In the genomic region with DNA sequence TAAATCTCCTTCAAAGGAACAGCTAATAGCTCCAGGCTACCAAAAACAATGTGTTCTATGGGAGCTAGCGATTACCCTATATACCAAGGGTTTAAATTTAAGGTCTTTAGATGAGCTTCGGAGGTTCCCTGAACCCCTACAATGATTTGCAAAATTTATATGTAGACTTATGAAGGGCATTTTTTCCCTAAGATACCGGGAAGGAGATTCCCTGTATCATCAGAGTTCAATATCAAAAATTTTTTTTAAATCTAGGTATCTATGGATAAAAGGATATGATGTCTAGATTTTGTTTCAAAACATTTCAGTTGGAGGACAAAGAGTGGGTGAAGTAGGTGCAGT, we compare ENCODE assay signal across 34 cellular contexts. TPM values are rescaled to one million over a fixed set of nuclear protein-coding genes. Genes with fewer than 3 reads are reported as not detected.
"Had no signal": no experiment of that assay in that cellular context is flagged by ENCODE, and none has a peak within 500 bp of the region (broad histone marks: within the 10 kb centered on the region; RNA-seq: fewer than 3 reads in every experiment).

No MANE protein-coding gene starts in this region.

- H3K4me1 ChIP-seq: adrenal gland, body of pancreas, pancreas, suprapubic skin, tibial artery had no signal

- H3K27ac Mint-ChIP-seq: activated naive CD4-positive, alpha-beta T cell treated with anti-CD3 and anti-CD28 coated beads for 36 hours; activated naive CD8-positive, alpha-beta T cell treated with anti-CD3 and anti-CD28 coated beads for 36 hours; memory B cell; natural killer cell treated with Interleukin-12 subunit alpha and Interleukin-12 subunit beta and Interleukin-15 and Interleukin-18, amount 100 ng/mL, for 72 hours; stimulated activated naive B cell treated with anti-CD40 and anti-IgM and Interleukin-4, amounts not matched to agents 10 μg/mL and 1 μg/mL and 100 μg/mL, for 72 hours had no signal

- DNase-seq: activated CD4-positive, alpha-beta T cell treated with anti-CD3 and anti-CD28 coated beads for 48 hours; activated CD4-positive, alpha-beta T cell treated with anti-CD3 and anti-CD28 coated beads, Interleukin-2, amount 50 U/mL, for 48 hours; activated CD8-positive, alpha-beta memory T cell treated with anti-CD3 and anti-CD28 coated beads for 24 hours; activated effector memory CD4-positive, alpha-beta T cell treated with anti-CD3 and anti-CD28 coated beads, Interleukin-2, amount 50 U/mL, for 16 hours; activated naive CD4-positive, alpha-beta T cell treated with anti-CD3 and anti-CD28 coated beads for 36 hours; activated naive CD8-positive, alpha-beta T cell treated with anti-CD3 and anti-CD28 coated beads for 36 hours; adrenal gland; aorta; body of pancreas; dermis blood vessel endothelial cell; effector CD4-positive, alpha-beta T cell; gastrocnemius medialis; glutamatergic neuron; left cardiac atrium; nucleus accumbens; pancreas; stimulated activated CD4-positive, alpha-beta T cell treated with anti-CD3 and anti-CD28 coated beads, Interleukin-15, amount 100 ng/mL, for 24 hours; stimulated activated CD4-positive, alpha-beta T cell treated with anti-CD3 and anti-CD28 coated beads, Interleukin-2, amount 100 ng/mL, for 24 hours; stimulated activated naive B cell treated with anti-CD40 and anti-IgM and Interleukin-4, amounts not matched to agents 10 μg/mL and 1 μg/mL and 100 μg/mL, for 72 hours; tibial artery; WERI-Rb-1 had no signal

- H3K4me3 Mint-ChIP-seq: activated naive CD4-positive, alpha-beta T cell treated with anti-CD3 and anti-CD28 coated beads for 36 hours; activated naive CD8-positive, alpha-beta T cell treated with anti-CD3 and anti-CD28 coated beads for 36 hours; memory B cell; natural killer cell treated with Interleukin-12 subunit alpha and Interleukin-12 subunit beta and Interleukin-15 and Interleukin-18, amount 100 ng/mL, for 72 hours; stimulated activated naive B cell treated with anti-CD40 and anti-IgM and Interleukin-4, amounts not matched to agents 10 μg/mL and 1 μg/mL and 100 μg/mL, for 72 hours had no signal

- H3K36me3 ChIP-seq: adrenal gland, gastrocnemius medialis, pancreas, right atrium auricular region, suprapubic skin, tibial artery, WERI-Rb-1 had no signal

- ATAC-seq: activated CD4-positive, CD25-positive, alpha-beta regulatory T cell treated with anti-CD3 and anti-CD28 coated beads, Interleukin-2, amount 50 U/mL, for 24 hours; body of pancreas; gastrocnemius medialis; left cardiac atrium; natural killer cell treated with Interleukin-12 subunit alpha and Interleukin-12 subunit beta and Interleukin-15 and Interleukin-18, amount 100 ng/mL, for 72 hours; stimulated activated naive B cell treated with anti-CD40 and anti-IgM and Interleukin-4, amounts not matched to agents 10 μg/mL and 1 μg/mL and 100 μg/mL, for 72 hours had no signal

- H3K27me3 ChIP-seq: adrenal gland, body of pancreas, gastrocnemius medialis, pancreas, right atrium auricular region had no signal

- FAIRE-seq: colon, endometrium, keratinocyte, pancreas had no signal

- H3K36me3 Mint-ChIP-seq: activated naive CD8-positive, alpha-beta T cell treated with anti-CD3 and anti-CD28 coated beads for 36 hours; memory B cell; natural killer cell treated with Interleukin-12 subunit alpha and Interleukin-12 subunit beta and Interleukin-15 and Interleukin-18, amount 100 ng/mL, for 72 hours; stimulated activated naive B cell treated with anti-CD40 and anti-IgM and Interleukin-4, amounts not matched to agents 10 μg/mL and 1 μg/mL and 100 μg/mL, for 72 hours had no signal

- H3K4me3 ChIP-seq: adrenal gland, body of pancreas, gastrocnemius medialis, pancreas, right atrium auricular region, suprapubic skin, tibial artery had no signal

- H3K9me3 Mint-ChIP-seq: activated naive CD4-positive, alpha-beta T cell treated with anti-CD3 and anti-CD28 coated beads for 36 hours; activated naive CD8-positive, alpha-beta T cell treated with anti-CD3 and anti-CD28 coated beads for 36 hours; memory B cell; natural killer cell treated with Interleukin-12 subunit alpha and Interleukin-12 subunit beta and Interleukin-15 and Interleukin-18, amount 100 ng/mL, for 72 hours; stimulated activated naive B cell treated with anti-CD40 and anti-IgM and Interleukin-4, amounts not matched to agents 10 μg/mL and 1 μg/mL and 100 μg/mL, for 72 hours had no signal

- H3K4me1 Mint-ChIP-seq: activated naive CD8-positive, alpha-beta T cell treated with anti-CD3 and anti-CD28 coated beads for 36 hours; memory B cell; stimulated activated naive B cell treated with anti-CD40 and anti-IgM and Interleukin-4, amounts not matched to agents 10 μg/mL and 1 μg/mL and 100 μg/mL, for 72 hours had no signal

- H3K9me3 ChIP-seq: adrenal gland, body of pancreas, gastrocnemius medialis, pancreas, right atrium auricular region, suprapubic skin, tibial artery had no signal

- H3K27ac ChIP-seq: adrenal gland, body of pancreas, gastrocnemius medialis, pancreas, right atrium auricular region, suprapubic skin, tibial artery, WERI-Rb-1 had no signal

RNA-seq across cellular contexts. Expression of gene COL2A1, which starts 17.9 kb away (rescaled TPM):
- total RNA-seq: activated naive CD4-positive, alpha-beta T cell treated with anti-CD3 and anti-CD28 coated beads for 36 hours; aorta; body of pancreas; dermis blood vessel endothelial cell; gastrocnemius medialis; left cardiac atrium; mononuclear cell; natural killer cell treated with Interleukin-12 subunit alpha and Interleukin-12 subunit beta and Interleukin-15 and Interleukin-18, amount 100 ng/mL, for 72 hours; pulmonary artery endothelial cell; right atrium auricular region; suprapubic skin; T-helper 1 cell treated with Interleukin-12 subunit alpha and Interleukin-12 subunit beta and Interleukin-4 antibody, amounts not matched to agents 30 ng/mL and 1 ng/mL, for 36 hours had no signal
- polyA plus RNA-seq: aorta, liver, urinary bladder had no signal
